8 cellular contexts compared by ENCODE assay signal in the genomic region with DNA sequence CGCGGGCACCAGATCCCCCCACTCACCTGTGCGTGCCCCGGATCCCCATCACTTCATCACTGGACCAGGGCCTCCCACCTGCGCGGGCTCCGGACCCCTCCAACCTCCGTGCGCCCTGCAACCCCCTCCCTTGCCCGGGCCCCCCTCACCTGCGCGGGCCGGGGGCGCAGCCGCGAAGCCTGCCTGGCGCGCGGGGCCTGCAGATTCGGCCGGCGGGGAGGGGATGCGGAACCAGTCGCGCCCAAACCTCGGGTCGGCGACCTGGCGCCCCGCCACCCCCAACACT. TPM values are rescaled to one million over a fixed set of nuclear protein-coding genes. Genes with fewer than 3 reads are reported as not detected.
DNase-seq lines count a peak whose midpoint lies in the region; ATAC-seq and TF ChIP-seq lines count a peak whose summit lies in the region.

No MANE protein-coding gene starts in this region.

- no peaks in the 10 kb centered on the region for H3K27me3 Mint-ChIP-seq in natural killer cell (ENCODE audit: low read depth in 2 of 2)

- peak overlapping the region; percentile 24 to 74 (median 66); a peak in 21 of 22 replicates for H3K27ac ChIP-seq in BLaER1 treated with 17β-estradiol and CSF1 and Interleukin-3, amounts not matched to agents 10 nM and 100 nM
- no peak overlapping the region for H3K27ac ChIP-seq in duodenal mucosa (ENCODE audit: low read depth, low read length)

- H3K4me2 ChIP-seq in BLaER1 treated with 17β-estradiol and CSF1 and Interleukin-3, amounts not matched to agents 10 nM and 100 nM: peak overlapping the region; percentile 97 to 100 (median 99)

- no peak for DNase-seq in Jurkat, Clone E6-1 (ENCODE audit: low read depth, low spot score)
- DNase-seq in natural killer cell: no peak
- no peak for DNase-seq in stimulated activated CD4-positive, alpha-beta T cell treated with anti-CD3 and anti-CD28 coated beads, Interleukin-2, amount 100 ng/mL, for 24 hours
- no peak for DNase-seq in NCI-H1417 treated with DMSO at 0.1 percent for 48 hours (lab: John Stamatoyannopoulos, UW)
- DNase-seq in glomerular visceral epithelial cell (ENCODE audit: extremely low spot score): no peak

- H3K9me3 ChIP-seq in BLaER1 treated with 17β-estradiol and CSF1 and Interleukin-3, amounts not matched to agents 10 nM and 100 nM (replicated peaks in 1 of 11): peaks cover 0 to 9% (median 7%) of the 10 kb centered on the region in 11 experiments; a peak in 10 of 22 replicates
- no peaks in the 10 kb centered on the region for H3K9me3 ChIP-seq in duodenal mucosa (ENCODE audit: control insufficient read depth in 1 of 2, low read length in 2 of 2)

- peaks cover 0 to 32% (median 12%) of the 10 kb centered on the region in 11 experiments; a peak in 13 of 22 replicates for H4K20me1 ChIP-seq in BLaER1 treated with 17β-estradiol and CSF1 and Interleukin-3, amounts not matched to agents 10 nM and 100 nM

- no peaks in the 10 kb centered on the region for H3K27me3 ChIP-seq in BLaER1 treated with 17β-estradiol and CSF1 and Interleukin-3, amounts not matched to agents 10 nM and 100 nM
- H3K27me3 ChIP-seq in duodenal mucosa (ENCODE audit: control insufficient read depth in 1 of 2, insufficient read depth in 2 of 2, low read length in 2 of 2): no peaks in the 10 kb centered on the region

- peaks cover 14 to 16% of the 10 kb centered on the region in 2 donors for H3K4me1 Mint-ChIP-seq in natural killer cell

- ATAC-seq in natural killer cell (no peak), GM18519 (IDR thresholded peaks at IDR 0.05; ENCODE audit: low FRiP score, unreplicated experiment) (no peak)

- intact Hi-C loops in natural killer cell (cut with micrococcal nuclease): no loop called here

- H3K9me3 Mint-ChIP-seq in natural killer cell: no peaks in the 10 kb centered on the region

- H3K4me3 ChIP-seq in BLaER1 treated with 17β-estradiol and CSF1 and Interleukin-3, amounts not matched to agents 10 nM and 100 nM: peak overlapping the region; percentile 86 to 98 (median 92)
- peak overlapping the region; percentile 71 for H3K4me3 ChIP-seq in Jurkat, Clone E6-1 (ENCODE audit: low read length)
- H3K4me3 ChIP-seq in duodenal mucosa (ENCODE audit: low read depth in 1 of 2, low read length in 2 of 2): peak overlapping the region; percentile 75 to 77

- peak overlapping the region; percentile 80 to 90 (median 83) for H3K9ac ChIP-seq in BLaER1 treated with 17β-estradiol and CSF1 and Interleukin-3, amounts not matched to agents 10 nM and 100 nM
- peak overlapping the region; percentile 5 to 61 for H3K9ac ChIP-seq in duodenal mucosa (ENCODE audit: low read depth in 1 of 2, low read length in 2 of 2)

- peak overlapping the region; percentile 82 for H3K4me3 Mint-ChIP-seq in natural killer cell

- peaks cover 22 to 27% (median 25%) of the 10 kb centered on the region in 10 experiments for H3K4me1 ChIP-seq in BLaER1 treated with 17β-estradiol and CSF1 and Interleukin-3, amounts not matched to agents 10 nM and 100 nM
- H3K4me1 ChIP-seq in duodenal mucosa (ENCODE audit: control insufficient read depth in 1 of 2, insufficient read depth in 2 of 2, low read length in 2 of 2): peaks cover 15 to 21% of the 10 kb centered on the region in 2 donors

- no peak for TF ChIP-seq CTCF in natural killer cell (IDR thresholded peaks at IDR 0.05)

- no peaks in the 10 kb centered on the region for H3K36me3 Mint-ChIP-seq in natural killer cell

- peak overlapping the region in 1 of 2 donors; percentile 83 for H3K27ac Mint-ChIP-seq in natural killer cell

- peaks cover 0 to 27% (median 23%) of the 10 kb centered on the region in 11 experiments; a peak in 20 of 22 replicates for H3K36me3 ChIP-seq in BLaER1 treated with 17β-estradiol and CSF1 and Interleukin-3, amounts not matched to agents 10 nM and 100 nM
- no peaks in the 10 kb centered on the region for H3K36me3 ChIP-seq in duodenal mucosa (ENCODE audit: control insufficient read depth in 1 of 2, insufficient read depth in 2 of 2, low read length in 2 of 2)

RNA-seq across cellular contexts. Expression of gene CEP131, which starts 0.2 kb away (rescaled TPM):
- polyA plus RNA-seq in Jurkat, Clone E6-1 (2012; ENCODE audit: insufficient read depth, insufficient read length): 23.3 TPM
- 10 to 100 TPM in 2 of 3 donors, 1 to 10 TPM in 1; 9.9 to 11.4 (median 10.0) TPM for total RNA-seq in natural killer cell

RNA-seq across cellular contexts. Expression of gene TEPSIN, which starts 16.3 kb away (rescaled TPM):
- polyA plus RNA-seq in Jurkat, Clone E6-1 (2012; ENCODE audit: insufficient read depth, insufficient read length): 20.3 TPM
- total RNA-seq in natural killer cell: 100 to 1,000 TPM in 2 of 3 donors, 10 to 100 TPM in 1; 89.8 to 137 (median 126) TPM

RNA-seq across cellular contexts. Expression of gene NDUFAF8, which starts 16.6 kb away (rescaled TPM):
- polyA plus RNA-seq in Jurkat, Clone E6-1 (2012; ENCODE audit: insufficient read depth, insufficient read length): 142 TPM
- 10 to 100 TPM; 28.6 to 36.4 (median 34.9) TPM for total RNA-seq in natural killer cell

RNA-seq across cellular contexts. Expression of gene AATK, which starts 56.5 kb away (rescaled TPM):
- not detected for polyA plus RNA-seq in Jurkat, Clone E6-1 (2012; ENCODE audit: insufficient read depth, insufficient read length)
- 10 to 100 TPM in 2 of 3 donors, 1 to 10 TPM in 1; 8.5 to 13.7 (median 10.4) TPM for total RNA-seq in natural killer cell

RNA-seq across cellular contexts. Expression of gene PVALEF, which starts 57.3 kb away (rescaled TPM):
- not detected for polyA plus RNA-seq in Jurkat, Clone E6-1 (2012; ENCODE audit: insufficient read depth, insufficient read length)
- not detected for total RNA-seq in natural killer cell
